8 cellular contexts compared by ENCODE assay signal in genomic region chr15:66294932-66295235, GRCh38.
DNase-seq lines count a peak whose midpoint lies in the region; ATAC-seq lines count a peak whose summit lies in the region.

No MANE protein-coding gene starts in this region.

- peaks cover 2% of the 10 kb centered on the region for H3K9me3 ChIP-seq in neuron (ENCODE audit: low read length)

- H2AFZ ChIP-seq in neuron (ENCODE audit: low read depth, low read length): peak overlapping the region; percentile 93

- no peaks in the 10 kb centered on the region for H3K27me3 ChIP-seq in neuron (ENCODE audit: insufficient read depth, low read length)

- H3K4me1 ChIP-seq in neuron (ENCODE audit: insufficient read depth, low read length): peaks cover 21% of the 10 kb centered on the region

- ATAC-seq in GM19023 (IDR thresholded peaks at IDR 0.05; ENCODE audit: unreplicated experiment): no peak

- peaks cover 13% of the 10 kb centered on the region for H3K36me3 ChIP-seq in neuron (ENCODE audit: insufficient read depth, low read length)

- peak; percentile 2 for DNase-seq in COLO829 (ENCODE audit: low spot score)
- DNase-seq in KBM-7: peak; percentile 30
- peak; percentile 28 for DNase-seq in cerebellar cortex (ENCODE audit: low spot score)
- no peak for DNase-seq in NCI-H2196 treated with DMSO at 0.1 percent for 48 hours (lab: John Stamatoyannopoulos, UW; ENCODE audit: unreplicated experiment)
- DNase-seq in HuH-7 (ENCODE audit: low spot score): no peak
- DNase-seq in effector CD4-positive, alpha-beta T cell: no peak

- in situ Hi-C loops in KBM-7 (cut with MboI; ENCODE audit: low pct_unique_long_range_greater_than_20kb, low sequenced_read_pairs): no loop called here

- H3K4me3 ChIP-seq in neuron (ENCODE audit: low read length): peak overlapping the region; percentile 98

Comparison
In these comparisons a context has a peak if more than half of its experiments do, and no peak if none do; other contexts are left out.
1. DNase-seq: peak in COLO829 (single experiment), KBM-7 (single experiment) and cerebellar cortex (single experiment); none in NCI-H2196 treated with DMSO at 0.1 percent for 48 hours (single experiment), HuH-7 (single experiment) and effector CD4-positive, alpha-beta T cell (single experiment).